ENCODE assay signal across 18 cellular contexts in the genomic region with DNA sequence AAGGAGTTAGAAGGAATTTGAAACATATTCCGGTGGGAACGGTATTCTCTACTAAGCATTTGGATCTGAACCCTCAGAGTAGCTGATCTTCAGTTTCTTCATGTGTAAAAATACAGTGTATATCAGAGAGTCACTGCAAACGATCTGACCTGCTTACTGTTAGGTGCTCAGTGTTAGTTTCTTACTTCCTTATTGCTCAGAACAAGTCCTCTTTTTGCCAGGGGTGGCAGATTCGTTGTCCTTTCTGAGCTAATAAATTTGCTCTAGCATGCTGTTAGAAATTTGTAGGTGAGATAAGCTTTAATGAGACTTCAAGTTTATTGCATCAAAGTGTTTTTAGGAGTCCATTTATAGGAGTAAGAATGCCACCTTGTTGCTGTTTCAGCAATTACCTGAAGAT. TPM values are rescaled to one million over a fixed set of nuclear protein-coding genes. Genes with fewer than 3 reads are reported as not detected.
DNase-seq lines count a peak whose midpoint lies in the region; ATAC-seq, FAIRE-seq and TF ChIP-seq lines count a peak whose summit lies in the region.
"Had no signal": no experiment of that assay in that cellular context is flagged by ENCODE, and none has a peak within 500 bp of the region (broad histone marks: within the 10 kb centered on the region; RNA-seq: fewer than 3 reads in every experiment).

No MANE protein-coding gene starts in this region.

- H3K9ac ChIP-seq in MM.1S (ENCODE audit: low read length) = no peak overlapping the region
- H3K9ac ChIP-seq: GM23248 had no signal

- H3K4me3 ChIP-seq in MM.1S (ENCODE audit: low read length) (no peak overlapping the region), mucosa of descending colon (no peak overlapping the region), small intestine (ENCODE audit: low read depth in 1 of 2, low read length in 2 of 2) (no peak overlapping the region)
- H3K4me3 ChIP-seq: GM23248, HAP-1 had no signal

- H3K9me2 ChIP-seq in MM.1S (replicated peaks; ENCODE audit: insufficient read depth, low read length) = no peaks in the 10 kb centered on the region

- no peaks in the 10 kb centered on the region for H3K9me3 ChIP-seq in MM.1S (replicated peaks; ENCODE audit: insufficient read depth, low read length)
- H3K9me3 ChIP-seq in mucosa of descending colon = no peaks in the 10 kb centered on the region
- H3K9me3 ChIP-seq in small intestine (ENCODE audit: control insufficient read depth, low read depth) = no peaks in the 10 kb centered on the region
- H3K9me3 ChIP-seq: BE2C, Caco-2, HAP-1 had no signal

- intact Hi-C loops in activated T-helper 2 cell treated with anti-CD3 and anti-CD28 coated beads, Interferon-gamma antibody, Interleukin-2, Interleukin-4, amounts not matched to agents 10 μg/mL and 5 μg/mL and 100 μg/mL, durations not matched to agents 14 hours and 24 hours and 36 hours (cut with micrococcal nuclease) = no loop called here
- intact Hi-C loops in mucosa of descending colon (cut with DNase I, micrococcal nuclease) = no loop called here

- peaks cover 76% of the 10 kb centered on the region for H3K36me3 Mint-ChIP-seq in activated T-helper 2 cell treated with anti-CD3 and anti-CD28 coated beads, Interferon-gamma antibody, Interleukin-2, Interleukin-4, amounts not matched to agents 10 μg/mL and 5 μg/mL and 100 μg/mL, durations not matched to agents 14 hours and 24 hours and 36 hours (ENCODE audit: low read depth)
- peaks cover 32% of the 10 kb centered on the region for H3K36me3 Mint-ChIP-seq in activated naive CD8-positive, alpha-beta T cell treated with anti-CD3 and anti-CD28 coated beads for 36 hours

- H3K27me3 ChIP-seq in MM.1S (replicated peaks; ENCODE audit: insufficient read depth, low read length) (no peaks in the 10 kb centered on the region), small intestine (ENCODE audit: control insufficient read depth in 2 of 2, insufficient read depth in 2 of 2, low read length in 2 of 2) (no peaks in the 10 kb centered on the region)
- H3K27me3 ChIP-seq: BE2C had no signal

- no peak for TF ChIP-seq POLR2A in GM12892 (IDR thresholded peaks at IDR 0.05; ENCODE audit: low read depth, low read length)

- H3K9me3 Mint-ChIP-seq in activated T-helper 2 cell treated with anti-CD3 and anti-CD28 coated beads, Interferon-gamma antibody, Interleukin-2, Interleukin-4, amounts not matched to agents 10 μg/mL and 5 μg/mL and 100 μg/mL, durations not matched to agents 14 hours and 24 hours and 36 hours = no peaks in the 10 kb centered on the region
- no peaks in the 10 kb centered on the region for H3K9me3 Mint-ChIP-seq in activated naive CD8-positive, alpha-beta T cell treated with anti-CD3 and anti-CD28 coated beads for 36 hours
- H3K9me3 Mint-ChIP-seq: CD4-positive, CD25-positive, alpha-beta regulatory T cell; CD8-positive, alpha-beta memory T cell had no signal

- H3K27me3 Mint-ChIP-seq in activated T-helper 2 cell treated with anti-CD3 and anti-CD28 coated beads, Interferon-gamma antibody, Interleukin-2, Interleukin-4, amounts not matched to agents 10 μg/mL and 5 μg/mL and 100 μg/mL, durations not matched to agents 14 hours and 24 hours and 36 hours (ENCODE audit: low read depth) = no peaks in the 10 kb centered on the region
- no peaks in the 10 kb centered on the region for H3K27me3 Mint-ChIP-seq in activated naive CD8-positive, alpha-beta T cell treated with anti-CD3 and anti-CD28 coated beads for 36 hours
- H3K27me3 Mint-ChIP-seq: CD4-positive, CD25-positive, alpha-beta regulatory T cell; CD8-positive, alpha-beta memory T cell had no signal

- peak overlapping the region; percentile 28; the same call in 1 of the 2 replicates for H3K4me2 ChIP-seq in MM.1S (ENCODE audit: low read depth, low read length)

- no peaks in the 10 kb centered on the region for H3F3A ChIP-seq in MM.1S (ENCODE audit: insufficient read depth, low read length)

- peak; percentile 96 for ATAC-seq in mucosa of descending colon

- H3K4me1 ChIP-seq in MM.1S (ENCODE audit: low read length) (peaks cover 19% of the 10 kb centered on the region), mucosa of descending colon (ENCODE audit: low read depth) (peaks cover 17% of the 10 kb centered on the region), small intestine (ENCODE audit: control insufficient read depth in 2 of 2, insufficient read depth in 1 of 2, low read depth in 1 of 2, low read length in 1 of 2) (no peaks in the 10 kb centered on the region)
- H3K4me1 ChIP-seq: BE2C, Caco-2 had no signal

- H3K4me3 Mint-ChIP-seq in activated T-helper 2 cell treated with anti-CD3 and anti-CD28 coated beads, Interferon-gamma antibody, Interleukin-2, Interleukin-4, amounts not matched to agents 10 μg/mL and 5 μg/mL and 100 μg/mL, durations not matched to agents 14 hours and 24 hours and 36 hours (ENCODE audit: low read depth) = no peak overlapping the region
- no peak overlapping the region for H3K4me3 Mint-ChIP-seq in activated naive CD8-positive, alpha-beta T cell treated with anti-CD3 and anti-CD28 coated beads for 36 hours
- H3K4me3 Mint-ChIP-seq: CD4-positive, CD25-positive, alpha-beta regulatory T cell; CD8-positive, alpha-beta memory T cell had no signal

- H2AFZ ChIP-seq in MM.1S (ENCODE audit: low read length) = no peak overlapping the region
- H2AFZ ChIP-seq: GM23248 had no signal

- 14 to 58% (median 32%) methylated on average over 4 of the region's 4 CpGs for WGBS in small intestine, 3 donors

- FAIRE-seq in small intestine (lab: Jason Lieb, UNC) = no peak
- FAIRE-seq in GM12892 (lab: Jason Lieb, UNC) = no peak
- FAIRE-seq: D721Med, G401.6, GM18507 had no signal

- peaks cover 14% of the 10 kb centered on the region for H3K4me1 Mint-ChIP-seq in activated T-helper 2 cell treated with anti-CD3 and anti-CD28 coated beads, Interferon-gamma antibody, Interleukin-2, Interleukin-4, amounts not matched to agents 10 μg/mL and 5 μg/mL and 100 μg/mL, durations not matched to agents 14 hours and 24 hours and 36 hours (ENCODE audit: low read depth)
- H3K4me1 Mint-ChIP-seq in activated naive CD8-positive, alpha-beta T cell treated with anti-CD3 and anti-CD28 coated beads for 36 hours = peaks cover 1% of the 10 kb centered on the region

- H3K79me2 ChIP-seq in MM.1S (ENCODE audit: low read length) = no peaks in the 10 kb centered on the region

- no peaks in the 10 kb centered on the region; the same call in 1 of the 2 replicates for H4K20me1 ChIP-seq in MM.1S (ENCODE audit: insufficient read depth, low read length)

- H3K27ac Mint-ChIP-seq in activated T-helper 2 cell treated with anti-CD3 and anti-CD28 coated beads, Interferon-gamma antibody, Interleukin-2, Interleukin-4, amounts not matched to agents 10 μg/mL and 5 μg/mL and 100 μg/mL, durations not matched to agents 14 hours and 24 hours and 36 hours = peak overlapping the region; percentile 5
- H3K27ac Mint-ChIP-seq in activated naive CD8-positive, alpha-beta T cell treated with anti-CD3 and anti-CD28 coated beads for 36 hours = no peak overlapping the region
- H3K27ac Mint-ChIP-seq: CD8-positive, alpha-beta memory T cell had no signal

- DNase-seq in MM.1S (no peak), mucosa of descending colon (peak in 1 of 3 donors; percentile 28), small intestine (peak; percentile 69), GM12892 (ENCODE audit: insufficient read length) (no peak), medulla oblongata (ENCODE audit: extremely low spot score) (no peak)
- DNase-seq in activated T-helper 2 cell treated with anti-CD3 and anti-CD28 coated beads, Interferon-gamma antibody, Interleukin-2, Interleukin-4, amounts not matched to agents 10 μg/mL and 5 μg/mL and 100 μg/mL, durations not matched to agents 14 hours and 24 hours and 36 hours (ENCODE audit: low spot score) = no peak
- no peak for DNase-seq in activated naive CD8-positive, alpha-beta T cell treated with anti-CD3 and anti-CD28 coated beads for 36 hours
- DNase-seq: BE2C; C1 segment of cervical spinal cord; Caco-2; CD4-positive, CD25-positive, alpha-beta regulatory T cell; CD8-positive, alpha-beta memory T cell; GM23248 had no signal

- TF ChIP-seq CTCF in MM.1S (IDR thresholded peaks at IDR 0.05; ENCODE audit: low read length) = no peak
- no peak for TF ChIP-seq CTCF in mucosa of descending colon (IDR thresholded peaks at IDR 0.05)

- H3K27ac ChIP-seq in MM.1S (ENCODE audit: low read length) = 0 out of 2 replicates have a peak overlapping the region, but pooled peaks have one; percentile 9
- no peak overlapping the region for H3K27ac ChIP-seq in small intestine (ENCODE audit: low read depth in 1 of 2, low read length in 1 of 2)
- H3K27ac ChIP-seq: GM23248, HL-60 had no signal

- H3K36me3 ChIP-seq in MM.1S (replicated peaks; ENCODE audit: insufficient read depth, low read length) (peaks cover 12% of the 10 kb centered on the region; the same call in 1 of the 2 replicates), mucosa of descending colon (ENCODE audit: low read depth) (no peaks in the 10 kb centered on the region), small intestine (ENCODE audit: control insufficient read depth in 2 of 2, insufficient read depth in 2 of 2, low read length in 2 of 2) (peaks cover 20 to 25% of the 10 kb centered on the region in 2 donors)
- H3K36me3 ChIP-seq: BE2C had no signal

RNA-seq across cellular contexts. Expression of a gene that starts 15.8 kb away (rescaled TPM):
- total RNA-seq in activated T-helper 2 cell treated with anti-CD3 and anti-CD28 coated beads, Interferon-gamma antibody, Interleukin-2, Interleukin-4, amounts not matched to agents 10 μg/mL and 5 μg/mL and 100 μg/mL, durations not matched to agents 14 hours and 24 hours and 36 hours = 28.7 and 29.3 TPM in 2 replicates
- total RNA-seq in mucosa of descending colon = 10 to 100 TPM; 24.1 to 47.6 (median 26.3) TPM
- 1 to 10 TPM; 2.9 to 4.1 (median 3.3) TPM for polyA plus RNA-seq in small intestine
- 8.4 TPM for polyA plus RNA-seq in GM12892 (2012; ENCODE audit: missing spikeins)
- 10 to 100 TPM; 24.9 to 28.1 TPM for total RNA-seq in activated naive CD8-positive, alpha-beta T cell treated with anti-CD3 and anti-CD28 coated beads for 36 hours

RNA-seq across cellular contexts. Expression of a gene that starts 17.6 kb away (rescaled TPM):
- 3.2 and 6.6 TPM in 2 replicates for total RNA-seq in activated T-helper 2 cell treated with anti-CD3 and anti-CD28 coated beads, Interferon-gamma antibody, Interleukin-2, Interleukin-4, amounts not matched to agents 10 μg/mL and 5 μg/mL and 100 μg/mL, durations not matched to agents 14 hours and 24 hours and 36 hours
- 1 to 10 TPM; 2.1 to 8.7 (median 7.3) TPM for total RNA-seq in mucosa of descending colon
- 1 to 10 TPM in 2 of 3 donors, not detected in 1; 3.0 to 7.8 TPM for polyA plus RNA-seq in small intestine
- polyA plus RNA-seq in GM12892 (2012; ENCODE audit: missing spikeins) = 7.2 TPM
- total RNA-seq in activated naive CD8-positive, alpha-beta T cell treated with anti-CD3 and anti-CD28 coated beads for 36 hours = 1 to 10 TPM; 3.8 to 4.7 TPM

RNA-seq across cellular contexts. Expression of a gene that starts 44.9 kb away (rescaled TPM):
- total RNA-seq in activated T-helper 2 cell treated with anti-CD3 and anti-CD28 coated beads, Interferon-gamma antibody, Interleukin-2, Interleukin-4, amounts not matched to agents 10 μg/mL and 5 μg/mL and 100 μg/mL, durations not matched to agents 14 hours and 24 hours and 36 hours = 1.7 and 2.0 TPM in 2 replicates
- 1 to 10 TPM; 1.4 to 3.3 (median 1.5) TPM for total RNA-seq in mucosa of descending colon
- 1 to 10 TPM in 2 of 3 donors, not detected in 1; 1.0 to 1.1 TPM for polyA plus RNA-seq in small intestine
- 3.7 TPM for polyA plus RNA-seq in GM12892 (2012; ENCODE audit: missing spikeins)
- 1 to 10 TPM; 2.8 to 3.4 TPM for total RNA-seq in activated naive CD8-positive, alpha-beta T cell treated with anti-CD3 and anti-CD28 coated beads for 36 hours
- polyA plus RNA-seq: CD8-positive, alpha-beta memory T cell had no signal

RNA-seq across cellular contexts. Expression of a gene that starts 45.1 kb away (rescaled TPM):
- 65.8 and 67.8 TPM in 2 replicates for total RNA-seq in activated T-helper 2 cell treated with anti-CD3 and anti-CD28 coated beads, Interferon-gamma antibody, Interleukin-2, Interleukin-4, amounts not matched to agents 10 μg/mL and 5 μg/mL and 100 μg/mL, durations not matched to agents 14 hours and 24 hours and 36 hours
- total RNA-seq in mucosa of descending colon = 10 to 100 TPM; 28.7 to 55.6 (median 31.5) TPM
- polyA plus RNA-seq in small intestine = 10 to 100 TPM; 26.6 to 31.4 (median 29.2) TPM
- 58.2 TPM for polyA plus RNA-seq in GM12892 (2012; ENCODE audit: missing spikeins)
- 10 to 100 TPM; 64.7 to 66.1 TPM for total RNA-seq in activated naive CD8-positive, alpha-beta T cell treated with anti-CD3 and anti-CD28 coated beads for 36 hours
